Comparison of ENCODE assay signal across 1 cellular context in the genomic region with DNA sequence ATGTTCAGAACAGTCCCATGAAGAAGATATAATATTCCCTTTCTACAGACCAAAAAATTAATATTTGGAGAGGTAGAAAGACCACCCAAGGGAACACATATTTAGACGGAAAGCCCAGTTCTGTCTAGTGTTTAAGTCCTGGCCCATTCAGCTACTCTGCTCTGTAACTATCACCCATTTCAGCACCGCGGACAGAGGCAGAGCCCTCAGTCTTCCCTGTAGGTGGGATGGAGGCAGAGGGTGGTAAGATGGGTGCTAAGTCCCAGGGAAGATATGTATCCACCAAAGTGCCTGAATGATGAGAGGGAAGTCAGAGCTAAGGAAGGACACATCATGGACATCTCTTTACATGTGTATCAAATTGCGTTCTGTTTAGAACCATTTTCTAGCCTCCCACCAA.
TF ChIP-seq lines count a peak whose summit lies in the region.

No MANE protein-coding gene starts in this region.

TF ChIP-seq in GM12878, 131 proteins besides CTCF, POLR2A, EP300 and RAD21:
- TF ChIP-seq, protein P1, sequence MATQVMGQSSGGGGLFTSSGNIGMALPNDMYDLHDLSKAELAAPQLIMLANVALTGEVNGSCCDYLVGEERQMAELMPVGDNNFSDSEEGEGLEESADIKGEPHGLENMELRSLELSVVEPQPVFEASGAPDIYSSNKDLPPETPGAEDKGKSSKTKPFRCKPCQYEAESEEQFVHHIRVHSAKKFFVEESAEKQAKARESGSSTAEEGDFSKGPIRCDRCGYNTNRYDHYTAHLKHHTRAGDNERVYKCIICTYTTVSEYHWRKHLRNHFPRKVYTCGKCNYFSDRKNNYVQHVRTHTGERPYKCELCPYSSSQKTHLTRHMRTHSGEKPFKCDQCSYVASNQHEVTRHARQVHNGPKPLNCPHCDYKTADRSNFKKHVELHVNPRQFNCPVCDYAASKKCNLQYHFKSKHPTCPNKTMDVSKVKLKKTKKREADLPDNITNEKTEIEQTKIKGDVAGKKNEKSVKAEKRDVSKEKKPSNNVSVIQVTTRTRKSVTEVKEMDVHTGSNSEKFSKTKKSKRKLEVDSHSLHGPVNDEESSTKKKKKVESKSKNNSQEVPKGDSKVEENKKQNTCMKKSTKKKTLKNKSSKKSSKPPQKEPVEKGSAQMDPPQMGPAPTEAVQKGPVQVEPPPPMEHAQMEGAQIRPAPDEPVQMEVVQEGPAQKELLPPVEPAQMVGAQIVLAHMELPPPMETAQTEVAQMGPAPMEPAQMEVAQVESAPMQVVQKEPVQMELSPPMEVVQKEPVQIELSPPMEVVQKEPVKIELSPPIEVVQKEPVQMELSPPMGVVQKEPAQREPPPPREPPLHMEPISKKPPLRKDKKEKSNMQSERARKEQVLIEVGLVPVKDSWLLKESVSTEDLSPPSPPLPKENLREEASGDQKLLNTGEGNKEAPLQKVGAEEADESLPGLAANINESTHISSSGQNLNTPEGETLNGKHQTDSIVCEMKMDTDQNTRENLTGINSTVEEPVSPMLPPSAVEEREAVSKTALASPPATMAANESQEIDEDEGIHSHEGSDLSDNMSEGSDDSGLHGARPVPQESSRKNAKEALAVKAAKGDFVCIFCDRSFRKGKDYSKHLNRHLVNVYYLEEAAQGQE (IDR thresholded peaks at IDR 0.05; ENCODE audit: low read depth, low read length) = peak; percentile 87
- TF ChIP-seq ZNF24 (IDR thresholded peaks at IDR 0.05) = no peak
TF ChIP-seq in GM12878: peak in this region for 1.
